ENCODE assay signal across 8 cellular contexts in genomic region chr3:23916152-23916885, GRCh38. TPM values are rescaled to one million over a fixed set of nuclear protein-coding genes. Genes with fewer than 3 reads are reported as not detected.
DNase-seq lines count a peak whose midpoint lies in the region; ATAC-seq, FAIRE-seq and TF ChIP-seq lines count a peak whose summit lies in the region.

No MANE protein-coding gene starts in this region.

- peak overlapping the region; percentile 98 for H3K4me3 Mint-ChIP-seq in activated naive CD4-positive, alpha-beta T cell treated with anti-CD3 and anti-CD28 coated beads, Interleukin-2, amount 50 U/mL, for 24 hours

- H4K20me1 ChIP-seq in smooth muscle cell (ENCODE audit: low read depth): peaks cover 56% of the 10 kb centered on the region

- FAIRE-seq in GM12892 (lab: Jason Lieb, UNC): no peak

- H3K4me3 ChIP-seq in AG10803 (ENCODE audit: low read length): peak overlapping the region; percentile 99
- peak overlapping the region; percentile 81; the same call in 1 of the 2 replicates for H3K4me3 ChIP-seq in iPS DF 6.9 (ENCODE audit: low read length)
- H3K4me3 ChIP-seq in smooth muscle cell: peak overlapping the region; percentile 85

- peak overlapping the region; percentile 87 for H3K4me2 ChIP-seq in smooth muscle cell

- H3K9ac ChIP-seq in smooth muscle cell (ENCODE audit: low read depth): peak overlapping the region; percentile 84

- H3K9me3 Mint-ChIP-seq in activated naive CD4-positive, alpha-beta T cell treated with anti-CD3 and anti-CD28 coated beads, Interleukin-2, amount 50 U/mL, for 24 hours: no peaks in the 10 kb centered on the region

- no peaks in the 10 kb centered on the region for H3K27me3 ChIP-seq in iPS DF 6.9 (ENCODE audit: control insufficient read depth, insufficient read depth, low read length)
- H3K27me3 ChIP-seq in smooth muscle cell (ENCODE audit: low read depth): no peaks in the 10 kb centered on the region

- H3K4me1 ChIP-seq in iPS DF 6.9 (ENCODE audit: control insufficient read depth, insufficient read depth, low read length) (no peaks in the 10 kb centered on the region), smooth muscle cell (ENCODE audit: low read depth) (peaks cover 26% of the 10 kb centered on the region)

- H3K27ac ChIP-seq in iPS DF 6.9 (ENCODE audit: low read length): no peak overlapping the region
- peak overlapping the region; percentile 71 for H3K27ac ChIP-seq in smooth muscle cell (ENCODE audit: low read depth)

- H3K27me3 Mint-ChIP-seq in activated naive CD4-positive, alpha-beta T cell treated with anti-CD3 and anti-CD28 coated beads, Interleukin-2, amount 50 U/mL, for 24 hours: no peaks in the 10 kb centered on the region

- peak overlapping the region; percentile 99 for H3K27ac Mint-ChIP-seq in activated naive CD4-positive, alpha-beta T cell treated with anti-CD3 and anti-CD28 coated beads, Interleukin-2, amount 50 U/mL, for 24 hours

- H3K4me1 Mint-ChIP-seq in activated naive CD4-positive, alpha-beta T cell treated with anti-CD3 and anti-CD28 coated beads, Interleukin-2, amount 50 U/mL, for 24 hours: peaks cover 51% of the 10 kb centered on the region

- H3K36me3 Mint-ChIP-seq in activated naive CD4-positive, alpha-beta T cell treated with anti-CD3 and anti-CD28 coated beads, Interleukin-2, amount 50 U/mL, for 24 hours: peaks cover 32% of the 10 kb centered on the region

- TF ChIP-seq CTCF in AG10803 (conservative IDR thresholded peaks at IDR 0.05; ENCODE audit: low read length) (no peak), smooth muscle cell (IDR thresholded peaks at IDR 0.05; ENCODE audit: borderline replicate concordance, insufficient read depth, poor library complexity, severe bottlenecking) (no peak)

- WGBS in iPS DF 6.9 (ENCODE audit: insufficient coverage, insufficient read length): no CpG with 5 or more reads among the region's 48 CpGs
- 2% methylated on average over 47 of the region's 48 CpGs for WGBS in smooth muscle cell (ENCODE audit: low lambda C conversion rate)

- DNase-seq in AG10803 (ENCODE audit: low read depth) (peak; percentile 10), GM19240 (ENCODE audit: insufficient read length, low spot score) (peak; percentile 7), iPS DF 6.9 (ENCODE audit: low read depth, low spot score) (no peak), smooth muscle cell (lab: John Stamatoyannopoulos, UW; ENCODE audit: unreplicated experiment) (peak; percentile 75), GM12892 (ENCODE audit: insufficient read length) (no peak)
- no peak for DNase-seq in stimulated activated CD4-positive, alpha-beta T cell treated with anti-CD3 and anti-CD28 coated beads, Interleukin-4, amount 100 ng/mL, for 24 hours

- H3K9me3 ChIP-seq in iPS DF 6.9 (ENCODE audit: control insufficient read depth, insufficient read depth, low read length) (no peaks in the 10 kb centered on the region), smooth muscle cell (replicated peaks; ENCODE audit: low read depth) (no peaks in the 10 kb centered on the region)

- ATAC-seq in HG03159 (IDR thresholded peaks at IDR 0.05; ENCODE audit: unreplicated experiment): peak; percentile 47

- TF ChIP-seq POLR2A in GM12892 (IDR thresholded peaks at IDR 0.05; ENCODE audit: low read depth, low read length): no peak

- H2AFZ ChIP-seq in smooth muscle cell (ENCODE audit: low read depth): peak overlapping the region; percentile 83

- H3F3A ChIP-seq in smooth muscle cell (ENCODE audit: low read depth): peaks cover 21% of the 10 kb centered on the region

- H3K36me3 ChIP-seq in iPS DF 6.9 (ENCODE audit: control insufficient read depth, insufficient read depth, low read length) (peaks cover 19% of the 10 kb centered on the region; the same call in 1 of the 2 replicates), smooth muscle cell (ENCODE audit: low read depth) (no peaks in the 10 kb centered on the region)

- peaks cover 61% of the 10 kb centered on the region for H3K79me2 ChIP-seq in smooth muscle cell (ENCODE audit: low read depth)

RNA-seq across cellular contexts. Expression of gene NKIRAS1, which starts 0.5 kb away (rescaled TPM):
- 15.5 and 17.1 TPM in 2 replicates for total RNA-seq in smooth muscle cell
- polyA plus RNA-seq in smooth muscle cell: 14.9 and 15.3 TPM in 2 replicates
- polyA plus RNA-seq in GM12892 (2012; ENCODE audit: missing spikeins): 8.4 TPM

RNA-seq across cellular contexts. Expression of gene RPL15, which starts 0.6 kb away (rescaled TPM):
- total RNA-seq in smooth muscle cell: 2,505 and 2,593 TPM in 2 replicates
- 1,471 and 1,491 TPM in 2 replicates for polyA plus RNA-seq in smooth muscle cell
- polyA plus RNA-seq in GM12892 (2012; ENCODE audit: missing spikeins): 4,883 TPM

RNA-seq across cellular contexts. Expression of gene NR1D2, which starts 28.8 kb away (rescaled TPM):
- 34.0 and 37.8 TPM in 2 replicates for total RNA-seq in smooth muscle cell
- polyA plus RNA-seq in smooth muscle cell: 11.7 and 12.1 TPM in 2 replicates
- 2.7 TPM for polyA plus RNA-seq in GM12892 (2012; ENCODE audit: missing spikeins)

Comparison
In these comparisons a context has a peak if more than half of its experiments do, and no peak if none do; other contexts are left out.
1. DNase-seq: peak in AG10803 (single experiment), GM19240 (single experiment) and smooth muscle cell (single experiment); none in iPS DF 6.9 (single experiment), stimulated activated CD4-positive, alpha-beta T cell treated with anti-CD3 and anti-CD28 coated beads, Interleukin-4, amount 100 ng/mL, for 24 hours (single experiment) and GM12892 (single experiment).
2. Peak in every context shown above with its lines, with median percentiles within 50 percentile points of each other: H3K4me3 ChIP-seq.